In genomic region chr4:27000122-27000521, GRCh38 we compare ENCODE assay signal across 15 cellular contexts.
"Had no signal": no experiment of that assay in that cellular context is flagged by ENCODE, and none has a peak within 500 bp of the region (broad histone marks: within the 10 kb centered on the region; RNA-seq: fewer than 3 reads in every experiment).

No MANE protein-coding gene starts in this region.

- H3K27me3 ChIP-seq: heart left ventricle, left lung, ovary, stomach had no signal

- H3K27ac ChIP-seq: heart left ventricle, left lung, ovary, psoas muscle, stomach had no signal

- H3K4me3 ChIP-seq: heart left ventricle, left lung, ovary, psoas muscle, smooth muscle cell, stomach had no signal

- H3K9me3 Mint-ChIP-seq: naive thymus-derived CD4-positive, alpha-beta T cell; stimulated activated effector memory CD8-positive, alpha-beta T cell treated with anti-CD3 and anti-CD28 coated beads, Interleukin-12 subunit alpha, Interleukin-12 subunit beta, amount 100 ng/mL, for 72 hours; type B pancreatic cell had no signal

- DNase-seq: activated CD4-positive, alpha-beta T cell treated with anti-CD3 and anti-CD28 coated beads, Interleukin-2, amount 50 U/mL, for 48 hours; activated T-cell treated with anti-CD3 and anti-CD28 coated beads for 4 hours; effector CD4-positive, alpha-beta T cell; heart left ventricle; left lung; ovary; psoas muscle; right cardiac atrium; stimulated activated CD4-positive, alpha-beta T cell treated with anti-CD3 and anti-CD28 coated beads, Interleukin-4, amount 100 ng/mL, for 1 hour; stomach had no signal

- H3K4me1 ChIP-seq: psoas muscle had no signal

- H3K27ac Mint-ChIP-seq: stimulated activated effector memory CD8-positive, alpha-beta T cell treated with anti-CD3 and anti-CD28 coated beads, Interleukin-12 subunit alpha, Interleukin-12 subunit beta, amount 100 ng/mL, for 72 hours; type B pancreatic cell had no signal

- ATAC-seq: psoas muscle, right cardiac atrium had no signal

- H3K9me3 ChIP-seq: heart left ventricle, left lung, ovary, psoas muscle, stomach had no signal

- H3K27me3 Mint-ChIP-seq: activated naive CD8-positive, alpha-beta T cell; naive thymus-derived CD4-positive, alpha-beta T cell; type B pancreatic cell had no signal

- H3K4me3 Mint-ChIP-seq: activated naive CD8-positive, alpha-beta T cell; naive thymus-derived CD4-positive, alpha-beta T cell; stimulated activated effector memory CD8-positive, alpha-beta T cell treated with anti-CD3 and anti-CD28 coated beads, Interleukin-12 subunit alpha, Interleukin-12 subunit beta, amount 100 ng/mL, for 72 hours; type B pancreatic cell had no signal

- H3K36me3 Mint-ChIP-seq: type B pancreatic cell had no signal

- H3K36me3 ChIP-seq: ovary had no signal
